Comparison of ENCODE assay signal across 16 cellular contexts in genomic region chr5:139584137-139584536, GRCh38. TPM values are rescaled to one million over a fixed set of nuclear protein-coding genes. Genes with fewer than 3 reads are reported as not detected.
DNase-seq lines count a peak whose midpoint lies in the region; ATAC-seq, FAIRE-seq and TF ChIP-seq lines count a peak whose summit lies in the region.
"Had no signal": no experiment of that assay in that cellular context is flagged by ENCODE, and none has a peak within 500 bp of the region (broad histone marks: within the 10 kb centered on the region; RNA-seq: fewer than 3 reads in every experiment).

No MANE protein-coding gene starts in this region.

- H3K4me1 ChIP-seq in CD8-positive, alpha-beta T cell (ENCODE audit: insufficient read depth, low read length), result peaks cover 55% of the 10 kb centered on the region
- H3K4me1 ChIP-seq in pancreas, result no peaks in the 10 kb centered on the region
- H3K4me1 ChIP-seq: Peyer's patch had no signal

- H3K27ac ChIP-seq in CD8-positive, alpha-beta T cell (ENCODE audit: low read depth, low read length), result no peak overlapping the region
- no peak overlapping the region for H3K27ac ChIP-seq in pancreas
- H3K27ac ChIP-seq: Peyer's patch had no signal

- H3K27ac Mint-ChIP-seq in CD8-positive, alpha-beta T cell, result peak overlapping the region; percentile 49
- no peak overlapping the region for H3K27ac Mint-ChIP-seq in activated CD8-positive, alpha-beta T cell treated with anti-CD3 and anti-CD28 coated beads, Interleukin-2, amount 10 ng/mL, durations not matched to agents 7 days and 5 days
- H3K27ac Mint-ChIP-seq in central memory CD8-positive, alpha-beta T cell (ENCODE audit: low read depth), result peak overlapping the region; percentile 44

- no peak overlapping the region for H3K4me3 Mint-ChIP-seq in activated T-cell treated with anti-CD3 and anti-CD28 coated beads, Interleukin-2, amount 50 U/mL, for 4 hours
- H3K4me3 Mint-ChIP-seq in CD8-positive, alpha-beta T cell, result no peak overlapping the region
- H3K4me3 Mint-ChIP-seq in activated CD8-positive, alpha-beta T cell treated with anti-CD3 and anti-CD28 coated beads, Interleukin-2, amount 10 ng/mL, durations not matched to agents 7 days and 5 days, result no peak overlapping the region
- H3K4me3 Mint-ChIP-seq in central memory CD8-positive, alpha-beta T cell, result no peak overlapping the region

- intact Hi-C loops in CD8-positive, alpha-beta T cell (cut with DNase I, micrococcal nuclease), result no loop called here
- intact Hi-C loops in pancreas (cut with DNase I), result no loop called here

- FAIRE-seq in pancreas (lab: Jason Lieb, UNC), result no peak

- POLR2A ChIA-PET in CD8-positive, alpha-beta T cell (lab: Charles Lee), result interaction anchor here (0.7 kb wide), 1 partner anchor 18 kb away, joined by 3 read pairs; no protein-coding TSS in a partner anchor
- POLR2A ChIA-PET in activated CD8-positive, alpha-beta T cell treated with anti-CD3 and anti-CD28 coated beads, Interleukin-2, amount 10 ng/mL, durations not matched to agents 7 days and 5 days (lab: Charles Lee), result interaction anchor here (1.4 kb wide), 1 partner anchor 19 kb away, joined by 4 read pairs; no protein-coding TSS in a partner anchor

- H3K4me1 Mint-ChIP-seq in activated T-cell treated with anti-CD3 and anti-CD28 coated beads, Interleukin-2, amount 50 U/mL, for 4 hours (ENCODE audit: low read depth), result peaks cover 54% of the 10 kb centered on the region
- peaks cover 69% of the 10 kb centered on the region for H3K4me1 Mint-ChIP-seq in CD8-positive, alpha-beta T cell (ENCODE audit: low read depth)
- H3K4me1 Mint-ChIP-seq in activated CD8-positive, alpha-beta T cell treated with anti-CD3 and anti-CD28 coated beads, Interleukin-2, amount 10 ng/mL, durations not matched to agents 7 days and 5 days (ENCODE audit: low read depth), result peaks cover 36% of the 10 kb centered on the region
- H3K4me1 Mint-ChIP-seq in central memory CD8-positive, alpha-beta T cell, result peaks cover 47% of the 10 kb centered on the region

- peak; percentile 91 to 93 for ATAC-seq in activated T-cell treated with anti-CD3 and anti-CD28 coated beads, Interleukin-2, amount 50 U/mL, for 4 hours
- no peak for ATAC-seq in CD8-positive, alpha-beta T cell
- ATAC-seq in activated CD8-positive, alpha-beta T cell treated with anti-CD3 and anti-CD28 coated beads, Interleukin-2, amount 10 ng/mL, durations not matched to agents 7 days and 5 days, result peak; percentile 74
- no peak for ATAC-seq in central memory CD8-positive, alpha-beta T cell (replicated peaks; ENCODE audit: extremely low read depth, poor library complexity, severe bottlenecking)
- no peak for ATAC-seq in pancreas
- no peak for ATAC-seq in GM18519 (IDR thresholded peaks at IDR 0.05; ENCODE audit: low FRiP score, unreplicated experiment)
- ATAC-seq: Right ventricle myocardium inferior had no signal

- H3K36me3 ChIP-seq in CD8-positive, alpha-beta T cell (ENCODE audit: insufficient read depth, low read length), result peaks cover 3% of the 10 kb centered on the region
- H3K36me3 ChIP-seq in pancreas, result no peaks in the 10 kb centered on the region
- H3K36me3 ChIP-seq: Peyer's patch had no signal

- H3K4me3 ChIP-seq in CD8-positive, alpha-beta T cell (ENCODE audit: low read depth, low read length), result no peak overlapping the region
- no peak overlapping the region for H3K4me3 ChIP-seq in pancreas
- H3K4me3 ChIP-seq: Peyer's patch had no signal

- CTCF ChIA-PET in CD8-positive, alpha-beta T cell (lab: Charles Lee), result no interaction called here
- CTCF ChIA-PET in activated CD8-positive, alpha-beta T cell treated with anti-CD3 and anti-CD28 coated beads, Interleukin-2, amount 10 ng/mL, durations not matched to agents 7 days and 5 days (lab: Charles Lee), result no interaction called here

- no peaks in the 10 kb centered on the region for H3K9me3 Mint-ChIP-seq in activated T-cell treated with anti-CD3 and anti-CD28 coated beads, Interleukin-2, amount 50 U/mL, for 4 hours
- H3K9me3 Mint-ChIP-seq in CD8-positive, alpha-beta T cell, result no peaks in the 10 kb centered on the region
- no peaks in the 10 kb centered on the region for H3K9me3 Mint-ChIP-seq in activated CD8-positive, alpha-beta T cell treated with anti-CD3 and anti-CD28 coated beads, Interleukin-2, amount 10 ng/mL, durations not matched to agents 7 days and 5 days (ENCODE audit: insufficient read depth)
- H3K9me3 Mint-ChIP-seq in central memory CD8-positive, alpha-beta T cell, result no peaks in the 10 kb centered on the region
- H3K9me3 Mint-ChIP-seq: CD4-positive, alpha-beta memory T cell had no signal

- 83 to 94% methylated on average over 3 of the region's 3 CpGs for WGBS in pancreas, 2 donors

- H3K27me3 ChIP-seq in CD8-positive, alpha-beta T cell (ENCODE audit: insufficient read depth, low read length), result no peaks in the 10 kb centered on the region
- no peaks in the 10 kb centered on the region for H3K27me3 ChIP-seq in pancreas
- H3K27me3 ChIP-seq: Peyer's patch had no signal

- DNase-seq in activated T-cell treated with anti-CD3 and anti-CD28 coated beads, Interleukin-2, amount 50 U/mL, for 4 hours, result no peak
- no peak for DNase-seq in activated T-cell treated with anti-CD3 and anti-CD28 coated beads, Interleukin-2, amount 50 U/mL, for 48 hours
- DNase-seq in CD8-positive, alpha-beta T cell, result no peak
- no peak for DNase-seq in activated CD8-positive, alpha-beta T cell treated with anti-CD3 and anti-CD28 coated beads, Interleukin-2, amount 10 ng/mL, durations not matched to agents 7 days and 5 days
- DNase-seq in central memory CD8-positive, alpha-beta T cell (ENCODE audit: low spot score in 2 of 2), result no peak
- DNase-seq in pancreas (no peak), germinal center (ENCODE audit: low spot score) (no peak)
- DNase-seq: CD4-positive, alpha-beta memory T cell; DMS79; HCEC 1CT; NCI-H1105; NCI-H1694; NCI-H524; Peyer's patch had no signal

- H3K9me3 ChIP-seq in CD8-positive, alpha-beta T cell (ENCODE audit: low read length), result no peaks in the 10 kb centered on the region
- H3K9me3 ChIP-seq in pancreas, result no peaks in the 10 kb centered on the region
- H3K9me3 ChIP-seq: Peyer's patch had no signal

- H3K36me3 Mint-ChIP-seq in activated T-cell treated with anti-CD3 and anti-CD28 coated beads, Interleukin-2, amount 50 U/mL, for 4 hours (ENCODE audit: insufficient read depth), result peaks cover 8% of the 10 kb centered on the region
- H3K36me3 Mint-ChIP-seq in CD8-positive, alpha-beta T cell, result peaks cover 40% of the 10 kb centered on the region
- peaks cover 52% of the 10 kb centered on the region for H3K36me3 Mint-ChIP-seq in activated CD8-positive, alpha-beta T cell treated with anti-CD3 and anti-CD28 coated beads, Interleukin-2, amount 10 ng/mL, durations not matched to agents 7 days and 5 days (ENCODE audit: low read depth)
- peaks cover 20% of the 10 kb centered on the region for H3K36me3 Mint-ChIP-seq in central memory CD8-positive, alpha-beta T cell (ENCODE audit: insufficient read depth)

- no peak for TF ChIP-seq CTCF in CD8-positive, alpha-beta T cell (IDR thresholded peaks at IDR 0.05)
- no peak for TF ChIP-seq CTCF in pancreas (IDR thresholded peaks at IDR 0.05)

- H3K27me3 Mint-ChIP-seq in activated T-cell treated with anti-CD3 and anti-CD28 coated beads, Interleukin-2, amount 50 U/mL, for 4 hours (ENCODE audit: low read depth), result no peaks in the 10 kb centered on the region
- no peaks in the 10 kb centered on the region for H3K27me3 Mint-ChIP-seq in CD8-positive, alpha-beta T cell (ENCODE audit: low read depth)
- H3K27me3 Mint-ChIP-seq in activated CD8-positive, alpha-beta T cell treated with anti-CD3 and anti-CD28 coated beads, Interleukin-2, amount 10 ng/mL, durations not matched to agents 7 days and 5 days (ENCODE audit: low read depth), result no peaks in the 10 kb centered on the region
- H3K27me3 Mint-ChIP-seq in central memory CD8-positive, alpha-beta T cell, result no peaks in the 10 kb centered on the region
- H3K27me3 Mint-ChIP-seq: CD4-positive, alpha-beta memory T cell had no signal

RNA-seq across cellular contexts. Expression of gene UBE2D2, which starts 23.0 kb away (rescaled TPM):
- total RNA-seq in activated T-cell treated with anti-CD3 and anti-CD28 coated beads, Interleukin-2, amount 50 U/mL, for 4 hours, result 100 to 1,000 TPM; 197 to 223 (median 214) TPM
- total RNA-seq in CD8-positive, alpha-beta T cell, result 100 to 1,000 TPM; 180 TPM
- total RNA-seq in activated CD8-positive, alpha-beta T cell treated with anti-CD3 and anti-CD28 coated beads, Interleukin-2, amount 10 ng/mL, durations not matched to agents 7 days and 5 days, result 100 to 1,000 TPM; 227 to 232 TPM
- 10 to 100 TPM; 36.5 to 59.3 (median 47.0) TPM for total RNA-seq in pancreas
- polyA plus RNA-seq in pancreas, result 10 to 100 TPM; 38.8 to 47.7 TPM

Comparison
In these comparisons a context has a peak if more than half of its experiments do, and no peak if none do; other contexts are left out.
1. ATAC-seq: peak in activated T-cell treated with anti-CD3 and anti-CD28 coated beads, Interleukin-2, amount 50 U/mL, for 4 hours (2 of 2) and activated CD8-positive, alpha-beta T cell treated with anti-CD3 and anti-CD28 coated beads, Interleukin-2, amount 10 ng/mL, durations not matched to agents 7 days and 5 days (single experiment); none in CD8-positive, alpha-beta T cell (single experiment), central memory CD8-positive, alpha-beta T cell (single experiment), pancreas (0 of 4) and GM18519 (single experiment).